In the genomic region with DNA sequence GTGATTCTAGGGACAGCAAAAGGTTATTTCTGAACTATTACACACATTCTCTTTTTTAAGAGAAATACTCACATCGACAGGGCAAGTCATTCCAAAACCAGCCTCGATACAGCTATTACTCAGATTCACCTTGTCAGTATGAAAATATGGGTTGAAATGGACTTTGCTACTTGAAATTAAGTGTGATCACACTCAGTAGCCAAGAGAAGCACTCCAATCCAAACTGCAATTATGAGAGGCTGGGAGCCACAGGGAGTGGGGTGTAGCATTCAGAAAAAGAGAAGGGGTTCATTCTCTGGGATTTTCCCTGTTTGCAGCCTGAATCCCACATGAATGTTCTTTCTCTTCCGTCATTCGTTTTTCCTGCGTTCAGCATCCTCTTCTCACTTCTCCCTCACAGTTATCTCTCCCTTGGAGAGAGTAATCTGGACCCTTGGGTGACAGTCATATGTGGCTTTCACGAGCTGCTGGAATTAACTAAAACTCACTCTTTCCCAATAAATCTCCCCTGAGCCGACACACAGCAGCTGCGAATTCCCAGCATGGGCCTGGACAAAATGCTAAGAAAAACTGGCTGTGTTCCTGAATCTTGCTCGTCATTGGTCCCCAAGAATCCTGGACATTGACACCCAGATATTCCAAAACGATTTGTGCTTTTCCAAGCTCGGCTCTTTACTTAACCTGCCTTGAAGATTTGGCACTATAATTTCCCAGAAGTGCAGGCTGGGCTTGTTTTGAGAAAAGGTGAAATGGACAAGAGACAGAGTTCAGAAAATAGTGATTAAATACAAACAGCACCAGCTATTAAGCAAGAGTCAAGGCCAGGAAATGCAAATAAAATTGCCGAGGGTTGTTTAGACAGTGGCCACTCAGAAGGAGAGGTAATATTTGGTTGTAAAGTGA, we compare ENCODE assay signal across 8 cellular contexts.
DNase-seq lines count a peak whose midpoint lies in the region; ATAC-seq and TF ChIP-seq lines count a peak whose summit lies in the region.

No MANE protein-coding gene starts in this region.

- H3K4me3 ChIP-seq in mesendoderm (ENCODE audit: low read length): no peak overlapping the region

- no peak overlapping the region for H3K18ac ChIP-seq in mesendoderm (ENCODE audit: low read length)

- H3K27me3 ChIP-seq in mesendoderm (ENCODE audit: insufficient read depth, low read length, poor library complexity): no peaks in the 10 kb centered on the region

- no peak overlapping the region for H2BK5ac ChIP-seq in mesendoderm (ENCODE audit: low read length)

- no CpG with 5 or more reads among the region's 12 CpGs for WGBS in mesendoderm (ENCODE audit: extremely low coverage, insufficient coverage, low lambda C conversion rate)

- no peak overlapping the region for H2BK15ac ChIP-seq in mesendoderm (replicated peaks; ENCODE audit: low read depth)

- no peak overlapping the region for H3K4me2 ChIP-seq in mesendoderm (ENCODE audit: low read length)

- H3K79me1 ChIP-seq in mesendoderm (ENCODE audit: low read length): no peaks in the 10 kb centered on the region

- no peak overlapping the region for H2BK120ac ChIP-seq in mesendoderm (ENCODE audit: low read depth, low read length)

- H3K36me3 ChIP-seq in mesendoderm (ENCODE audit: control insufficient read depth, insufficient read depth, low read length): no peaks in the 10 kb centered on the region

- H3K4ac ChIP-seq in mesendoderm (ENCODE audit: low read depth, low read length): no peak overlapping the region

- in situ Hi-C loops in GM13976 (cut with MboI; ENCODE audit: low sequenced_read_pairs, unreplicated experiment): loop anchor here (10.0 kb wide), 1 partner anchor 62 kb away; no protein-coding TSS in a partner anchor

- H3K27ac ChIP-seq in cingulate gyrus (ENCODE audit: low read depth, low read length): peak overlapping the region; percentile 62
- H3K27ac ChIP-seq in mesendoderm (ENCODE audit: low read depth, low read length): no peak overlapping the region

- no peak overlapping the region for H3K23ac ChIP-seq in mesendoderm (ENCODE audit: low read length)

- H3K79me2 ChIP-seq in mesendoderm (ENCODE audit: control insufficient read depth, insufficient read depth, low read length): no peaks in the 10 kb centered on the region

- no peak overlapping the region for H4K8ac ChIP-seq in mesendoderm (ENCODE audit: low read depth, low read length)

- no peaks in the 10 kb centered on the region for H3K4me1 ChIP-seq in mesendoderm (ENCODE audit: control insufficient read depth, low read depth, low read length)

- no peak for TF ChIP-seq CTCF in GM13976 (IDR thresholded peaks at IDR 0.05; ENCODE audit: borderline replicate concordance, control extremely low read depth, extremely low read depth, insufficient read depth, missing control alignments)
- no peak for TF ChIP-seq CTCF in omental fat pad (IDR thresholded peaks at IDR 0.05)

- DNase-seq in GM13976 (ENCODE audit: low spot score) (peak; percentile 35), retina (peak; percentile 3), omental fat pad (ENCODE audit: low spot score) (no peak), mesendoderm (no peak), COLO829 (ENCODE audit: low spot score) (no peak)

- H3K56ac ChIP-seq in mesendoderm (ENCODE audit: low read length): no peak overlapping the region

- ATAC-seq in GM21381 (IDR thresholded peaks at IDR 0.05; ENCODE audit: unreplicated experiment) (peak; percentile 48), HG03575 (IDR thresholded peaks at IDR 0.05; ENCODE audit: extremely low read depth, insufficient number of reproducible peaks, low FRiP score, unreplicated experiment) (peak; percentile 58), omental fat pad (ENCODE audit: low FRiP score) (no peak)

- no peak overlapping the region for H4K5ac ChIP-seq in mesendoderm (ENCODE audit: low read length)

- no peak overlapping the region for H2AK5ac ChIP-seq in mesendoderm (ENCODE audit: low read length)

- H3K9ac ChIP-seq in mesendoderm (ENCODE audit: low read length): no peak overlapping the region

Comparison
In these comparisons a context has a peak if more than half of its experiments do, and no peak if none do; other contexts are left out.
1. DNase-seq: peak in GM13976 (single experiment) and retina (single experiment); none in omental fat pad (single experiment), mesendoderm (single experiment) and COLO829 (single experiment).